In the genomic region with DNA sequence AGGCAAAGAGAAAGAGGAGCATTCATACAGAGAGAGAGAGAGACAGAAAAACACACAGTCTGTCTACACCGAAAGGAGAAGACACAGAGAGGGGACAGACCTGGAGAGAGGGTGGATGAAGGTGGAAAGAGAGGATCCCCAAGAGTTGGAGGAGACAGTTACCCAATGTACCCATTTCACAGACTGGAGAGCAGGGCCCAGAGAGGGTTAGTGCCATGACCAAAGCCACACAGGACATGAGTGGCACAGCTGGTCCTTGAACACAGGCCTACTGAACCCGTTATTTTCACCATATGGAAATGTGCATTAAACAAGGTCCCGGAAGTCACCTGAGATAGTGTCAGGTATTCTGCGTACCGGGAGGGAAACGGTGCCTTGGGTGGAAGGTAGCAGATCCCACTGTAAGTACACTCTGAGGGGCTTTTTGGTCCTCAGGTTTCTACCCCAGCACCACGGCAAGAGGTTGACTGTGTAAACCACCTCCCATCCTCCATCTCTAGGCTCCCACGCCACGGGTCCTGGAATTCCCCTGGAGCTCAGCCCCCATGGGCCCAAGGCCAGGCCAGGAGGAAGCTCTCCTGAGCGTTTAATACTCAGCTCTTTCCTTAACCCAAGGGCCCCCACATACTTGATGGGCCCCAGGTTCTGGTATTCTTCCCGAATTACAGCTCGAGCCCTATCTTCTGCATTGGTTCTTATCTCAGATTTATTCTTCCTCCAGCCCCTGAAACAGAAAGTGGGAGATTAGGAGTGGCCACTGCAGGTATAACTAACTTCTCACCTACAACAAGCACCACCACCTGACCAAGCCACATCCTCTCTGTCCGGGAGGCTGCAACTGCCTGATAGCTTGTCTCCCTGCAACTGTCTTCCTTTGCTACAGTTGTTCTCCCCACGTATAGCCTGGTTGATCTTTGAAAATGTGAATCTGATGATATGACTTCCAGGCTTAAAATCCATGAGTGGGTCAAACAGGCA, we compare ENCODE assay signal across 1 cellular context.
TF ChIP-seq lines count a peak whose summit lies in the region.

No MANE protein-coding gene starts in this region.

TF ChIP-seq in H1, 55 proteins besides CTCF, POLR2A, EP300 and RAD21:
- TF ChIP-seq EZH2 (IDR thresholded peaks at IDR 0.05; ENCODE audit: low read depth, low read length, severe bottlenecking) (no peak), SAP30 (IDR thresholded peaks at IDR 0.05; ENCODE audit: insufficient read depth, insufficient replicate concordance, low read length) (no peak)
